Comparison of ENCODE assay signal across 14 cellular contexts in genomic region chr2:163719278-163719677, GRCh38. TPM values are rescaled to one million over a fixed set of nuclear protein-coding genes. Genes with fewer than 3 reads are reported as not detected.
"Had no signal": no experiment of that assay in that cellular context is flagged by ENCODE, and none has a peak within 500 bp of the region (broad histone marks: within the 10 kb centered on the region; RNA-seq: fewer than 3 reads in every experiment).

No MANE protein-coding gene starts in this region.

- H3K27ac ChIP-seq: brain microvascular endothelial cell, foreskin keratinocyte, left lung, spleen, tibial artery had no signal

- H3K4me3 ChIP-seq: left lung, spleen, tibial artery had no signal

- ATAC-seq: activated naive CD4-positive, alpha-beta T cell treated with anti-CD3 and anti-CD28 coated beads, Interleukin-2, amount 50 U/mL, for 72 hours; foreskin keratinocyte; left lung; stimulated activated naive CD8-positive, alpha-beta T cell treated with anti-CD3 and anti-CD28 coated beads, Interleukin-15, Interleukin-2, amounts not matched to agents 100 U/mL and 50 U/mL, for 24 hours had no signal

- H3K9me3 ChIP-seq: left lung, spleen, tibial artery had no signal

- H3K4me1 ChIP-seq: foreskin keratinocyte, left lung had no signal

- H3K27me3 ChIP-seq: brain microvascular endothelial cell, foreskin keratinocyte, left lung, spleen, tibial artery had no signal

- DNase-seq: activated T-cell treated with anti-CD3 and anti-CD28 coated beads, Interleukin-2, amount 50 U/mL, for 1 hour; aorta; brain microvascular endothelial cell; effector CD8-positive, alpha-beta T cell; foreskin keratinocyte; left lung; mammary epithelial cell; spleen; stimulated activated CD4-positive, alpha-beta T cell treated with anti-CD3 and anti-CD28 coated beads, Interleukin-4, amount 100 ng/mL, for 24 hours; stimulated activated naive CD8-positive, alpha-beta T cell treated with anti-CD3 and anti-CD28 coated beads, Interleukin-15, Interleukin-2, amounts not matched to agents 100 U/mL and 50 U/mL, for 24 hours; T-helper 9 cell; tibial artery had no signal

- H3K36me3 ChIP-seq: brain microvascular endothelial cell, left lung, spleen, tibial artery had no signal

RNA-seq across cellular contexts. Expression of gene FIGN, which starts 16.5 kb away (rescaled TPM):
- total RNA-seq: activated naive CD4-positive, alpha-beta T cell treated with anti-CD3 and anti-CD28 coated beads, Interleukin-2, amount 50 U/mL, for 72 hours; T-helper 1 cell treated with Interleukin-12 subunit alpha and Interleukin-12 subunit beta and Interleukin-4 antibody, amounts not matched to agents 30 ng/mL and 1 ng/mL, for 36 hours had no signal
